8 cellular contexts compared by ENCODE assay signal in the genomic region with DNA sequence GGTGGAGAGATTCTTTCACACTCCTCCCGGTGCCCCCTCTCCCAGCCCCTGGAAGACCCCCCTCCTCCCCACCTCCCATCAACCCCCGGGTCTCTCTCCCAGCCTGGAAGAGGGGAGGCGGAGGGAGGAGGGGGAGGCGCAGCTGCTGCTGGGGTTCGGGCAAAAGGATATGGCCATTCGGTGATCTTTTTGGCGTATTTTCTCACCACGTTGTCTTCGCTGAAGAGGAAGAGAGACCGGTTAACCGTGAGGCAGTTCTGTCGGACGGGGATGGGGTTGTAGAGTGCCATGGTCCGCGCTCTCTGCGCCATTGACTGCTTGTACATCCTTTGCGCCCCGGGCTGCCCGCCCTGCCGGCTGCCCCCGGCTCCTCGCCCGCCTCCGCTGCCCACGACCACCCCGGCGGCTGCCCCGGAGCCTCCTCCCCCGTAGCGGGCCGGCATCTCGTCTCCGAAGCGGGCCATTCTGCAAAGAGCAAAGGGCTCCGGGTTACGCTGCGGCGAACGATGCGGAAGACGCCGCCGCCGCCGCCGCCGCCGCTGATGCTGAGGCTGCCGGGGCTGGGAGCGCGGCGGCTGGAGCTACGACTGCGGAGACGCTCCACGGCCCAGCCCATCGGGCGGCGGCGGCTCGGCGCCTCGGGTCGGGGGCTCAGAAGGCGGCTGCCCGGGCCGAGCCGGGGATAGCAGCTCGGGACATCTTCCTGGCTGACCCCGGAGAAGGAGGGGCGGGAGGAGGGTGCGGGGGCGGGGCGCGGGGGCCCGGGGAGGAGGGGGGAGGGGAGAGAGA. TPM values are rescaled to one million over a fixed set of nuclear protein-coding genes. Genes with fewer than 3 reads are reported as not detected.
A peak's percentile ranks its signal among the peaks of the same experiment; 100 is the strongest.
DNase-seq lines count a peak whose midpoint lies in the region; ATAC-seq, FAIRE-seq and TF ChIP-seq lines count a peak whose summit lies in the region.

A gene (minus strand): TSS at position 719 of the 789 bp plus-strand sequence. CDS start 255 bp downstream, at position 464.

- H3K27ac Mint-ChIP-seq in osteocyte (ENCODE audit: unreplicated experiment) = no peak within 1 kb of the TSS

- no peak for FAIRE-seq in endothelial cell of umbilical vein (lab: Jason Lieb, UNC)

- H3K9me3 ChIP-seq in NT2/D1 (ENCODE audit: insufficient read depth, low read length) (no peaks in the 10 kb centered on the region), endothelial cell of umbilical vein (replicated peaks; ENCODE audit: control insufficient read depth, insufficient read depth, low read length) (no peaks in the 10 kb centered on the region)

- H3K27me3 ChIP-seq in NT2/D1 (ENCODE audit: insufficient read depth, insufficient read length) (peaks cover 36% of the 10 kb centered on the region), endothelial cell of umbilical vein (ENCODE audit: control insufficient read depth in 2 of 2, insufficient read depth in 2 of 2, low read length in 2 of 2) (peaks cover 24 to 40% of the 10 kb centered on the region in 2 experiments)

- dilution Hi-C loops in endothelial cell of umbilical vein (cut with MboI; ENCODE audit: extremely low pct_ligation_motif_present, low sequenced_read_pairs) = no loop called here

- POLR2A ChIA-PET in endothelial cell of umbilical vein (lab: Charles Lee) = no interaction called here

- H3K79me2 ChIP-seq in endothelial cell of umbilical vein (ENCODE audit: control insufficient read depth, insufficient read depth, low read length) = no peaks in the 10 kb centered on the region

- no peaks in the 10 kb centered on the region for H3K9me3 Mint-ChIP-seq in osteocyte (ENCODE audit: unreplicated experiment)

- H3K27me3 Mint-ChIP-seq in osteocyte (ENCODE audit: unreplicated experiment) = peaks cover 58% of the 10 kb centered on the region

- H3K4me3 ChIP-seq in NT2/D1 (ENCODE audit: insufficient read length, low read depth) = peak within 1 kb of the TSS; percentile 63
- H3K4me3 ChIP-seq in endothelial cell of umbilical vein (replicated peaks in 1 of 3; ENCODE audit: insufficient read depth in 1 of 3, low read depth in 1 of 3, low read length in 3 of 3) = no peak within 1 kb of the TSS

- peak within 1 kb of the TSS; percentile 53 for H3K4me3 Mint-ChIP-seq in osteocyte (ENCODE audit: unreplicated experiment)

- H3K27ac ChIP-seq in endothelial cell of umbilical vein (ENCODE audit: insufficient read depth, low read depth, low read length) = no peak within 1 kb of the TSS

- H3K9me1 ChIP-seq in endothelial cell of umbilical vein (replicated peaks; ENCODE audit: control insufficient read depth, extremely low read depth, insufficient read depth, low read length) = no peaks in the 10 kb centered on the region

- ATAC-seq in HG03354 (IDR thresholded peaks at IDR 0.05; ENCODE audit: poor library complexity, severe bottlenecking, unreplicated experiment) = no peak

- TF ChIP-seq POLR2A in endothelial cell of umbilical vein (IDR thresholded peaks at IDR 0.05; ENCODE audit: low read depth, low read length) = no peak

- H3K9ac ChIP-seq in NT2/D1 (ENCODE audit: insufficient read length, low read depth) (peak within 1 kb of the TSS; percentile 79), endothelial cell of umbilical vein (replicated peaks; ENCODE audit: extremely low read depth, insufficient read depth, low read length) (no peak within 1 kb of the TSS)

- no peaks in the 10 kb centered on the region for H3K36me3 ChIP-seq in NT2/D1 (ENCODE audit: insufficient read depth, insufficient read length, low read length)
- no peaks in the 10 kb centered on the region for H3K36me3 ChIP-seq in endothelial cell of umbilical vein (ENCODE audit: control insufficient read depth in 2 of 2, extremely low read depth in 1 of 2, insufficient read depth in 2 of 2, low read length in 2 of 2)

- intact Hi-C loops in endothelial cell of umbilical vein (cut with micrococcal nuclease) = no loop called here

- CTCF ChIA-PET in endothelial cell of umbilical vein (lab: Charles Lee) = no interaction called here

- no peak within 1 kb of the TSS for H3K4me2 ChIP-seq in endothelial cell of umbilical vein (ENCODE audit: insufficient read depth, low read length)

- BruUV-seq in endothelial cell of umbilical vein (replicated peaks; lab: Mats Ljungman, UMichigan) = no TSS peak

- H2AFZ ChIP-seq in endothelial cell of umbilical vein (ENCODE audit: low read depth, low read length) = peak within 1 kb of the TSS; percentile 48

- H4K20me1 ChIP-seq in endothelial cell of umbilical vein (replicated peaks; ENCODE audit: control insufficient read depth, extremely low read depth, insufficient read depth, low read length) = no peaks in the 10 kb centered on the region

- no peaks in the 10 kb centered on the region for H3K36me3 Mint-ChIP-seq in osteocyte (ENCODE audit: unreplicated experiment)

- DNase-seq in AG20443 (ENCODE audit: low spot score) (peak; percentile 79), NT2/D1 (ENCODE audit: low read depth, low spot score) (no peak), endothelial cell of umbilical vein (ENCODE audit: low read depth, low spot score) (no peak), osteocyte (ENCODE audit: extremely low spot score, unreplicated experiment) (no peak), amniotic stem cell (lab: John Stamatoyannopoulos, UW) (no peak), GM19240 (ENCODE audit: insufficient read length, low spot score) (no peak), GOT3 (lab: John Stamatoyannopoulos, UW) (no peak)

- no peaks in the 10 kb centered on the region for H3K4me1 ChIP-seq in NT2/D1 (ENCODE audit: insufficient read depth, insufficient read length)
- no peaks in the 10 kb centered on the region for H3K4me1 ChIP-seq in endothelial cell of umbilical vein (ENCODE audit: control insufficient read depth, extremely low read depth, insufficient read depth, low read length)

- peaks cover 1% of the 10 kb centered on the region for H3K4me1 Mint-ChIP-seq in osteocyte (ENCODE audit: unreplicated experiment)

- TF ChIP-seq CTCF in endothelial cell of umbilical vein (IDR thresholded peaks at IDR 0.05; ENCODE audit: extremely low read depth in 1 of 2, insufficient read depth in 1 of 2, low read depth in 1 of 2, low read length in 2 of 2) (no peak), osteocyte (IDR thresholded peaks at IDR 0.05) (no peak)

TF ChIP-seq in endothelial cell of umbilical vein, 7 proteins besides CTCF, POLR2A, EP300 and RAD21:
- TF ChIP-seq POLR2AphosphoS5 (IDR thresholded peaks at IDR 0.05; ENCODE audit: insufficient read depth, low read depth, low read length) (no peak), EZH2 (IDR thresholded peaks at IDR 0.05; ENCODE audit: borderline replicate concordance, low read depth, low read length, severe bottlenecking) (peak; percentile 79), JUN (IDR thresholded peaks at IDR 0.05; ENCODE audit: borderline replicate concordance, insufficient read depth, insufficient read length, low read depth) (no peak), MYC (IDR thresholded peaks at IDR 0.05; ENCODE audit: low read depth, low read length) (no peak), FOS (IDR thresholded peaks at IDR 0.05; ENCODE audit: borderline replicate concordance, insufficient read depth, low read length) (no peak), GATA2 (IDR thresholded peaks at IDR 0.05; ENCODE audit: insufficient read depth, insufficient read length, low read depth, low read length) (no peak)
- TF ChIP-seq, protein P1, sequence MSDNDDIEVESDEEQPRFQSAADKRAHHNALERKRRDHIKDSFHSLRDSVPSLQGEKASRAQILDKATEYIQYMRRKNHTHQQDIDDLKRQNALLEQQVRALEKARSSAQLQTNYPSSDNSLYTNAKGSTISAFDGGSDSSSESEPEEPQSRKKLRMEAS (IDR thresholded peaks at IDR 0.05; ENCODE audit: insufficient read depth, insufficient read length) = no peak
TF ChIP-seq in endothelial cell of umbilical vein: peak in this region for 1.

RNA-seq across cellular contexts. Expression of the gene that starts here (rescaled TPM):
- total RNA-seq in endothelial cell of umbilical vein (0.38 and 0.51 TPM in 2 replicates), osteocyte (2.2 and 2.3 TPM in 2 replicates)
- 0.17 and 0.24 TPM in 2 replicates for polyA plus RNA-seq in endothelial cell of umbilical vein
- 0.05 and 0.08 TPM in 2 replicates for polyA plus RNA-seq in endothelial cell of umbilical vein (2011; cell fraction: cytosol; rRNA removed)
- 0.14 and 0.35 TPM in 2 replicates for polyA plus RNA-seq in endothelial cell of umbilical vein (2011; cell fraction: nucleus; rRNA removed)
- polyA plus RNA-seq in endothelial cell of umbilical vein (2012) = 0.22 and 0.35 TPM in 2 replicates
- polyA minus RNA-seq in endothelial cell of umbilical vein = 0.17 and 0.36 TPM in 2 replicates
- 0.61 TPM for polyA minus RNA-seq in endothelial cell of umbilical vein (2011; cell fraction: cytosol; rRNA and poly(A)+ RNA removed)
- polyA minus RNA-seq in endothelial cell of umbilical vein (2011; cell fraction: nucleus; rRNA and poly(A)+ RNA removed) = 0.19 TPM in 2 replicates
